8 cellular contexts compared by ENCODE assay signal in genomic region chr17:78717431-78717980, GRCh38.
A peak's percentile ranks its signal among the peaks of the same experiment; 100 is the strongest.
DNase-seq lines count a peak whose midpoint lies in the region; TF ChIP-seq lines count a peak whose summit lies in the region.

No MANE protein-coding gene starts in this region.

- H3K4me2 ChIP-seq in smooth muscle cell: no peak overlapping the region

- H3K9me3 ChIP-seq in ascending aorta: no peaks in the 10 kb centered on the region
- no peaks in the 10 kb centered on the region for H3K9me3 ChIP-seq in iPS-18c (ENCODE audit: control insufficient read depth, insufficient read depth, low read length)
- H3K9me3 ChIP-seq in smooth muscle cell (replicated peaks; ENCODE audit: low read depth): no peaks in the 10 kb centered on the region

- DNase-seq in DMS153 treated with DMSO at 0.1 percent for 48 hours (lab: John Stamatoyannopoulos, UW; ENCODE audit: unreplicated experiment) (peak; percentile 52), NCI-H1105 treated with DMSO at 0.1 percent for 48 hours (lab: John Stamatoyannopoulos, UW) (peak; percentile 78), ascending aorta (ENCODE audit: low spot score in 2 of 2) (no peak), smooth muscle cell (lab: John Stamatoyannopoulos, UW; ENCODE audit: unreplicated experiment) (no peak), amniotic stem cell (lab: John Stamatoyannopoulos, UW) (no peak), GM19240 (ENCODE audit: insufficient read length, low spot score) (no peak), ecto neural progenitor cell (ENCODE audit: low spot score) (no peak)

- H3F3A ChIP-seq in smooth muscle cell (ENCODE audit: low read depth): no peaks in the 10 kb centered on the region

- intact Hi-C loops in ascending aorta (cut with DNase I): no loop called here

- H3K27ac ChIP-seq in ascending aorta: no peak overlapping the region
- no peak overlapping the region for H3K27ac ChIP-seq in smooth muscle cell (ENCODE audit: low read depth)

- TF ChIP-seq CTCF in ascending aorta (IDR thresholded peaks at IDR 0.05) (no peak), smooth muscle cell (IDR thresholded peaks at IDR 0.05; ENCODE audit: borderline replicate concordance, insufficient read depth, poor library complexity, severe bottlenecking) (no peak)

- no peaks in the 10 kb centered on the region for H3K36me3 ChIP-seq in ascending aorta
- H3K36me3 ChIP-seq in smooth muscle cell (ENCODE audit: low read depth): no peaks in the 10 kb centered on the region

- H3K79me2 ChIP-seq in smooth muscle cell (ENCODE audit: low read depth): peaks cover 92% of the 10 kb centered on the region

- 68% methylated on average over 14 of the region's 14 CpGs for WGBS in smooth muscle cell (ENCODE audit: low lambda C conversion rate)

- peaks cover 4 to 27% of the 10 kb centered on the region in 2 donors for H3K4me1 ChIP-seq in ascending aorta
- H3K4me1 ChIP-seq in smooth muscle cell (ENCODE audit: low read depth): peaks cover 21% of the 10 kb centered on the region

- no peak overlapping the region for H3K9ac ChIP-seq in smooth muscle cell (ENCODE audit: low read depth)

- H4K20me1 ChIP-seq in smooth muscle cell (ENCODE audit: low read depth): peaks cover 97% of the 10 kb centered on the region

- no peak overlapping the region for H2AFZ ChIP-seq in smooth muscle cell (ENCODE audit: low read depth)

- H3K4me3 ChIP-seq in ascending aorta (peak overlapping the region; percentile 54 to 65), iPS-18c (ENCODE audit: insufficient read depth, low read depth, low read length) (peak overlapping the region; percentile 16; the same call in 1 of the 2 replicates), smooth muscle cell (peak overlapping the region; percentile 30)

- H3K27me3 ChIP-seq in ascending aorta (no peaks in the 10 kb centered on the region), smooth muscle cell (ENCODE audit: low read depth) (no peaks in the 10 kb centered on the region)

Comparison
In these comparisons a context has a peak if more than half of its experiments do, and no peak if none do; other contexts are left out.
1. DNase-seq: peak in DMS153 treated with DMSO at 0.1 percent for 48 hours (single experiment) and NCI-H1105 treated with DMSO at 0.1 percent for 48 hours (single experiment); none in ascending aorta (0 of 2), smooth muscle cell (single experiment), amniotic stem cell (single experiment), GM19240 (single experiment) and ecto neural progenitor cell (single experiment).
2. Peak in every context shown above with its lines, with median percentiles within 50 percentile points of each other: H3K4me3 ChIP-seq.